Comparison of ENCODE assay signal across 1 cellular context in the genomic region with DNA sequence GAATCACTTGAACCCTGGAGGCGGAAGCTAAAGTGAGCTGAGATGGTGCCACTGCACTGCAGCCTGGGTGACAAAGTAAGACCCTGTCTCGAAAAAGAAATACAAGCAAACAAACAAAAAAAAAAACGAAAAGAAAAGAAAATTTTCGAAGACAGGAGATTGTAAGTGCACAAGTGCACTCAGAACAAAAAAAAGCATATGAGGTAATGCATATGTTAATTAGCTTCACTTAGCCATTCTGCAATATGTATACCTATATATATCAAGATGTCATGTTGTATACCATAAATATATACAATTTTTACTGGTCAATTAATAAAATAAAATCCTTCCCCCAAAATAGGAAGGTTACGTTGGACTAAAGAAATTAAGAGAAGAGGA.
TF ChIP-seq lines count a peak whose summit lies in the region.

No MANE protein-coding gene starts in this region.

TF ChIP-seq in IMR-90, 13 proteins besides CTCF, POLR2A, EP300 and RAD21:
- TF ChIP-seq USF2 (IDR thresholded peaks at IDR 0.05; ENCODE audit: low read depth, low read length), result no peak
- TF ChIP-seq CEBPB (IDR thresholded peaks at IDR 0.05; ENCODE audit: low read depth, low read length), result no peak
- no peak for TF ChIP-seq MXI1 (IDR thresholded peaks at IDR 0.05; ENCODE audit: borderline replicate concordance, low read depth, low read length)
- no peak for TF ChIP-seq NFE2L2 (IDR thresholded peaks at IDR 0.05; ENCODE audit: low read depth, low read length)
- TF ChIP-seq RFX5 (IDR thresholded peaks at IDR 0.05; ENCODE audit: low read depth, low read length), result no peak
- no peak for TF ChIP-seq CHD1 (IDR thresholded peaks at IDR 0.05; ENCODE audit: low read depth, low read length)
- no peak for TF ChIP-seq MAFK (IDR thresholded peaks at IDR 0.05; ENCODE audit: low read depth, low read length)
- no peak for TF ChIP-seq MAZ (IDR thresholded peaks at IDR 0.05; ENCODE audit: borderline replicate concordance, low read depth, low read length)
- no peak for TF ChIP-seq RCOR1 (IDR thresholded peaks at IDR 0.05; ENCODE audit: insufficient replicate concordance, low read length)
- no peak for TF ChIP-seq SMC3 (IDR thresholded peaks at IDR 0.05; ENCODE audit: low read depth, low read length)
